In the genomic region with DNA sequence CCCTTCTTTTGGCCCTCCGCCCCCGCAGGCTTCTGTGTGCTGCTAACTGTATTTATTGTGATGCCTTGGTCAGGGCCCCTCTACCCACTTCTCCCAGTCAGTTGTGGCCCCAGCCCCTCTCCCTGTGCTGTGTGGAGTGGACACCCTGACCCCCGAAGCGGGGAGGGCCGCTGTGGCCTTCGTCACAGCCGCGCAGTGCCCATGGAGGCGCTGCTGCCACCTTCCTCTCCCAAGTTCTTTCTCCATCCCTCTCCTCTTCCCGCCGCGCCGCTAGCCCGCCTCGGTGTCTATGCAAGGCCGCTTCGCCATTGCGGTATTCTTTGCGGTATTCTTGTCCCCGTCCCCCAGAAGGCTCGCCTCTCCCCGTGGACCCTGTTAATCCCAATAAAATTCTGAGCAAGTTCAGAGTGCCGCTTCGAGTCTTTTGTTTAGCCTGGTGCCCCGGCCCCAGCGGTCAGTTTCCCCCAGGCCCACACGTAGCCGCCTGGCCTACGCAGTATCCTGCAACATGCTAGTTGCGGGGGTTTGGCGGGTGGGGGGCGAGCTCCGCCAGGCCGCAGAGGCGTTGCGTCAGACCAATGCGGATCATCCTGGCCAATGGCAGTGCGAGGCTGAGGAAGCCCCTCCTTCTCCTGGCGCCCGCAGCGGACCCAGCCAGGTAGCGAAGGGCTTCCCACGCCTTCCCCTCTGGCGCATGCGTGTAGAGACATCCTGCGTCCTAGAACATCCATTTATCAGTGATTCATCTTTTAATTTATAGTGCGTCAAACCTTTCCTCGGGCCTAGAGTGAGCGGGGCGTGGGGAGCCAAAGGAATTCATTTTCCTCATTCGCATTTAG, we compare ENCODE assay signal across 8 cellular contexts. TPM values are rescaled to one million over a fixed set of nuclear protein-coding genes. Genes with fewer than 3 reads are reported as not detected.
A peak's percentile ranks its signal among the peaks of the same experiment; 100 is the strongest.
DNase-seq lines count a peak whose midpoint lies in the region; ATAC-seq and TF ChIP-seq lines count a peak whose summit lies in the region.

No MANE protein-coding gene starts in this region.

- CTCF ChIA-PET in CD4-positive, alpha-beta T cell (lab: Charles Lee), result interaction anchor here (0.7 kb wide), 1 partner anchor 16 kb away, joined by 3 read pairs; no protein-coding TSS in a partner anchor
- CTCF ChIA-PET in HEK293 (lab: Yijun Ruan, JAX), result interaction anchor here (0.6 to 3.6 kb wide), 6 partner anchors 11 to 79 kb away, joined by 3 to 18 read pairs (median 5); no protein-coding TSS in a partner anchor

- peak overlapping the region; percentile 89 for H3K27ac ChIP-seq in CD4-positive, alpha-beta T cell (ENCODE audit: low read depth, low read length)
- H3K27ac ChIP-seq in HEK293 (ENCODE audit: extremely low read depth, low read depth, low read length), result peak overlapping the region; percentile 49; the same call in 1 of the 2 replicates

- H3K4me1 Mint-ChIP-seq in CD4-positive, alpha-beta T cell (ENCODE audit: low read depth), result peaks cover 67% of the 10 kb centered on the region
- peaks cover 49% of the 10 kb centered on the region for H3K4me1 Mint-ChIP-seq in neural crest cell
- peaks cover 59% of the 10 kb centered on the region for H3K4me1 Mint-ChIP-seq in stimulated activated naive CD8-positive, alpha-beta T cell treated with anti-CD3 and anti-CD28 coated beads, Interleukin-15, amount 100 ng/mL, for 72 hours

- H3K9me3 ChIP-seq in CD4-positive, alpha-beta T cell (ENCODE audit: control insufficient read depth, low read length), result no peaks in the 10 kb centered on the region
- no peaks in the 10 kb centered on the region for H3K9me3 ChIP-seq in HEK293 (ENCODE audit: control insufficient read depth, insufficient read depth, low read depth, low read length)

- H3K27ac Mint-ChIP-seq in CD4-positive, alpha-beta T cell, result peak overlapping the region; percentile 98
- H3K27ac Mint-ChIP-seq in neural crest cell (ENCODE audit: unreplicated experiment), result peak overlapping the region; percentile 93
- peak overlapping the region; percentile 98 to 99 for H3K27ac Mint-ChIP-seq in stimulated activated naive CD8-positive, alpha-beta T cell treated with anti-CD3 and anti-CD28 coated beads, Interleukin-15, amount 100 ng/mL, for 72 hours

- intact Hi-C loops in CD4-positive, alpha-beta T cell (cut with DNase I, micrococcal nuclease), result no loop called here

- H3K27me3 ChIP-seq in CD4-positive, alpha-beta T cell (ENCODE audit: control insufficient read depth, insufficient read depth, low read length), result no peaks in the 10 kb centered on the region

- POLR2A ChIA-PET in CD4-positive, alpha-beta T cell (lab: Charles Lee), result interaction anchor here (2.1 kb wide), 1 partner anchor 16 kb away, joined by 10 read pairs; no protein-coding TSS in a partner anchor
- POLR2A ChIA-PET in HEK293 (lab: Yijun Ruan, JAX), result no interaction called here

- peaks cover 56% of the 10 kb centered on the region for H3K36me3 Mint-ChIP-seq in CD4-positive, alpha-beta T cell (ENCODE audit: low read depth)
- H3K36me3 Mint-ChIP-seq in neural crest cell (ENCODE audit: low read depth), result peaks cover 12% of the 10 kb centered on the region

- H3K36me3 ChIP-seq in HEK293 (ENCODE audit: control insufficient read depth in 2 of 2, insufficient read depth in 1 of 2, low read length in 2 of 2), result peaks cover 15 to 48% of the 10 kb centered on the region in 2 experiments

- H3K4me3 ChIP-seq in HEK293 (ENCODE audit: low read depth, low read length) (peak overlapping the region; percentile 26), foreskin fibroblast (ENCODE audit: low read depth in 1 of 2, low read length in 2 of 2) (peak overlapping the region; percentile 37 to 53)

- H3K4me3 Mint-ChIP-seq in CD4-positive, alpha-beta T cell, result peak overlapping the region; percentile 95
- H3K4me3 Mint-ChIP-seq in neural crest cell, result peak overlapping the region; percentile 93
- peak overlapping the region; percentile 96 for H3K4me3 Mint-ChIP-seq in stimulated activated naive CD8-positive, alpha-beta T cell treated with anti-CD3 and anti-CD28 coated beads, Interleukin-15, amount 100 ng/mL, for 72 hours

- TF ChIP-seq CTCF in CD4-positive, alpha-beta T cell (IDR thresholded peaks at IDR 0.05), result no peak
- TF ChIP-seq CTCF in HEK293 (tag by site-specific recombination; IDR thresholded peaks at IDR 0.05) (no peak), foreskin fibroblast (IDR thresholded peaks at IDR 0.05; ENCODE audit: low read depth, low read length) (no peak), neural crest cell (conservative IDR thresholded peaks at IDR 0.05) (no peak)

- H3K9me3 Mint-ChIP-seq in CD4-positive, alpha-beta T cell, result no peaks in the 10 kb centered on the region
- H3K9me3 Mint-ChIP-seq in neural crest cell, result peaks cover 3% of the 10 kb centered on the region
- H3K9me3 Mint-ChIP-seq in stimulated activated naive CD8-positive, alpha-beta T cell treated with anti-CD3 and anti-CD28 coated beads, Interleukin-15, amount 100 ng/mL, for 72 hours, result no peaks in the 10 kb centered on the region

- peak; percentile 72 for ATAC-seq in CD4-positive, alpha-beta T cell (ENCODE audit: poor library complexity)
- peak; percentile 82 for ATAC-seq in stimulated activated naive CD8-positive, alpha-beta T cell treated with anti-CD3 and anti-CD28 coated beads, Interleukin-15, amount 100 ng/mL, for 72 hours
- ATAC-seq in GM18870 (IDR thresholded peaks at IDR 0.05; ENCODE audit: unreplicated experiment), result no peak

- H3K27me3 Mint-ChIP-seq in CD4-positive, alpha-beta T cell, result no peaks in the 10 kb centered on the region
- no peaks in the 10 kb centered on the region for H3K27me3 Mint-ChIP-seq in neural crest cell (ENCODE audit: low read depth)
- H3K27me3 Mint-ChIP-seq in stimulated activated naive CD8-positive, alpha-beta T cell treated with anti-CD3 and anti-CD28 coated beads, Interleukin-15, amount 100 ng/mL, for 72 hours, result no peaks in the 10 kb centered on the region

- peak; percentile 62 to 86 (median 74) for DNase-seq in CD4-positive, alpha-beta T cell
- peak; percentile 75 for DNase-seq in NCI-H82 treated with DMSO at 0.1 percent for 48 hours (lab: John Stamatoyannopoulos, UW; ENCODE audit: unreplicated experiment)
- peak; percentile 67 for DNase-seq in activated gamma-delta T cell treated with anti-CD3 and anti-CD28 coated beads, Interleukin-2, amount 50 U/mL, for 16 hours (ENCODE audit: low read depth)
- peak; percentile 63 to 85 for DNase-seq in foreskin fibroblast
- peak; percentile 52 for DNase-seq in neural crest cell (ENCODE audit: low read depth, low spot score)
- peak; percentile 78 to 88 for DNase-seq in stimulated activated naive CD8-positive, alpha-beta T cell treated with anti-CD3 and anti-CD28 coated beads, Interleukin-15, amount 100 ng/mL, for 72 hours

- no peaks in the 10 kb centered on the region for H3K4me1 ChIP-seq in HEK293 (ENCODE audit: control insufficient read depth, insufficient read depth, low read length)

TF ChIP-seq in HEK293, 187 proteins besides CTCF, POLR2A, EP300 and RAD21:
- TF ChIP-seq ZNF629 (tag by site-specific recombination; IDR thresholded peaks at IDR 0.05) (0 out of 2 replicates have a peak, but pooled peaks have one; percentile 14), EGR2 (tag by site-specific recombination; IDR thresholded peaks at IDR 0.05; ENCODE audit: low read depth) (peak; percentile 63), ZNF202 (tag by site-specific recombination; IDR thresholded peaks at IDR 0.05; ENCODE audit: borderline replicate concordance) (peak; percentile 72; the same call in 1 of the 2 replicates), ZIC2 (tag by site-specific recombination; IDR thresholded peaks at IDR 0.05) (no peak), SP2 (tag by site-specific recombination; IDR thresholded peaks at IDR 0.05) (peak; percentile 72)
- TF ChIP-seq, protein P1, sequence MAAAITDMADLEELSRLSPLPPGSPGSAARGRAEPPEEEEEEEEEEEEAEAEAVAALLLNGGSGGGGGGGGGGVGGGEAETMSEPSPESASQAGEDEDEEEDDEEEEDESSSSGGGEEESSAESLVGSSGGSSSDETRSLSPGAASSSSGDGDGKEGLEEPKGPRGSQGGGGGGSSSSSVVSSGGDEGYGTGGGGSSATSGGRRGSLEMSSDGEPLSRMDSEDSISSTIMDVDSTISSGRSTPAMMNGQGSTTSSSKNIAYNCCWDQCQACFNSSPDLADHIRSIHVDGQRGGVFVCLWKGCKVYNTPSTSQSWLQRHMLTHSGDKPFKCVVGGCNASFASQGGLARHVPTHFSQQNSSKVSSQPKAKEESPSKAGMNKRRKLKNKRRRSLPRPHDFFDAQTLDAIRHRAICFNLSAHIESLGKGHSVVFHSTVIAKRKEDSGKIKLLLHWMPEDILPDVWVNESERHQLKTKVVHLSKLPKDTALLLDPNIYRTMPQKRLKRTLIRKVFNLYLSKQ (tag by site-specific recombination; IDR thresholded peaks at IDR 0.05; ENCODE audit: borderline replicate concordance), result no peak
- TF ChIP-seq, protein P2, sequence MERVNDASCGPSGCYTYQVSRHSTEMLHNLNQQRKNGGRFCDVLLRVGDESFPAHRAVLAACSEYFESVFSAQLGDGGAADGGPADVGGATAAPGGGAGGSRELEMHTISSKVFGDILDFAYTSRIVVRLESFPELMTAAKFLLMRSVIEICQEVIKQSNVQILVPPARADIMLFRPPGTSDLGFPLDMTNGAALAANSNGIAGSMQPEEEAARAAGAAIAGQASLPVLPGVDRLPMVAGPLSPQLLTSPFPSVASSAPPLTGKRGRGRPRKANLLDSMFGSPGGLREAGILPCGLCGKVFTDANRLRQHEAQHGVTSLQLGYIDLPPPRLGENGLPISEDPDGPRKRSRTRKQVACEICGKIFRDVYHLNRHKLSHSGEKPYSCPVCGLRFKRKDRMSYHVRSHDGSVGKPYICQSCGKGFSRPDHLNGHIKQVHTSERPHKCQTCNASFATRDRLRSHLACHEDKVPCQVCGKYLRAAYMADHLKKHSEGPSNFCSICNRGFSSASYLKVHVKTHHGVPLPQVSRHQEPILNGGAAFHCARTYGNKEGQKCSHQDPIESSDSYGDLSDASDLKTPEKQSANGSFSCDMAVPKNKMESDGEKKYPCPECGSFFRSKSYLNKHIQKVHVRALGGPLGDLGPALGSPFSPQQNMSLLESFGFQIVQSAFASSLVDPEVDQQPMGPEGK (tag by site-specific recombination; IDR thresholded peaks at IDR 0.05), result peak; percentile 69
TF ChIP-seq in HEK293: peak in this region for 5.

RNA-seq across cellular contexts. Expression of a gene that starts 5.6 kb away (rescaled TPM):
- 1 to 10 TPM; 6.2 to 6.8 TPM for total RNA-seq in CD4-positive, alpha-beta T cell
- 10.1 and 11.6 TPM in 2 replicates for total RNA-seq in neural crest cell

RNA-seq across cellular contexts. Expression of a gene that starts 6.2 kb away (rescaled TPM):
- total RNA-seq in CD4-positive, alpha-beta T cell, result 100 to 1,000 TPM; 428 to 461 TPM
- 17.6 and 17.9 TPM in 2 replicates for total RNA-seq in neural crest cell

RNA-seq across cellular contexts. Expression of a gene that starts 39.8 kb away (rescaled TPM):
- not detected for total RNA-seq in CD4-positive, alpha-beta T cell
- total RNA-seq in neural crest cell, result 11.8 and 13.0 TPM in 2 replicates

Comparison
In these comparisons a context has a peak if more than half of its experiments do, and no peak if none do; other contexts are left out.
1. RNA of a gene that starts 6.2 kb away (total RNA-seq): 428 to 461 TPM in CD4-positive, alpha-beta T cell; 17.6 to 17.9 TPM in neural crest cell; every median in the first group is over 10 times any median in the second.
2. RNA of a gene that starts 39.8 kb away (total RNA-seq): 11.8 to 13.0 TPM in neural crest cell; not detected in CD4-positive, alpha-beta T cell; every median in the first group is over 10 times any median in the second.
3. Peak in every context shown above with its lines, with median percentiles within 50 percentile points of each other: DNase-seq, H3K27ac Mint-ChIP-seq and H3K4me3 Mint-ChIP-seq.